ENCODE assay signal across 23 cellular contexts in the genomic region with DNA sequence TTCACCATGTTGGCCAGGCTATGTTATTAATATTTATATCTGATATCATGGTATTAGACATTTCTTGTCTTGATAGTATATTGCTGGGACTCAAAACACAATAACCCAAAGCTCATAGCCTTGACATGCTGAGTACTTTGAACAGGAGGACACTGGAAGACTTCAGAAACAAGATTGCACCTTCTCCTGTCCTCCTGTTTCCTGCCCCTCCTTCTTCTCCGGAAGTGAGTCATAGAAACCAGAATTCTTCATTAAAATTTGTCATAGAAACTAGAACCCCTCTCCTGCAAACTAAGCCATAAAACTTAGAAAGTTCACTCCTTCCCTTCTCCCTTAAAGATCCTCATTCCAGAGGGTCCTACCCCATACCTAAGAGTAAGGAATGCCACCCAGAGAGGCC.
"Had no signal": no experiment of that assay in that cellular context is flagged by ENCODE, and none has a peak within 500 bp of the region (broad histone marks: within the 10 kb centered on the region; RNA-seq: fewer than 3 reads in every experiment).

No MANE protein-coding gene starts in this region.

- H3K36me3 ChIP-seq: adrenal gland, ascending aorta, brain microvascular endothelial cell, right lobe of liver, thyroid gland had no signal

- H3K4me3 ChIP-seq: adrenal gland, ascending aorta, right lobe of liver, skin epidermis, thyroid gland had no signal

- ATAC-seq: activated CD4-positive, alpha-beta T cell treated with anti-CD3 and anti-CD28 coated beads for 36 hours; activated T-cell treated with anti-CD3 and anti-CD28 coated beads, Interleukin-2, amount 50 U/mL, for 4 hours; left cardiac atrium; right lobe of liver; WTC11 had no signal

- H3K27ac ChIP-seq: adrenal gland, ascending aorta, brain microvascular endothelial cell, right lobe of liver, skin epidermis, thyroid gland had no signal

- H3K27me3 ChIP-seq: adrenal gland, ascending aorta, brain microvascular endothelial cell, right lobe of liver, thyroid gland had no signal

- H3K4me1 ChIP-seq: adrenal gland, ascending aorta, right lobe of liver, thyroid gland had no signal

- H3K9me3 ChIP-seq: ascending aorta, right lobe of liver, thyroid gland had no signal

- DNase-seq: activated CD4-positive, alpha-beta T cell treated with anti-CD3 and anti-CD28 coated beads for 36 hours; activated CD4-positive, alpha-beta T cell treated with anti-CD3 and anti-CD28 coated beads, Interleukin-2, amount 50 U/mL, for 4 hours; activated CD8-positive, alpha-beta memory T cell treated with anti-CD3 and anti-CD28 coated beads, Interleukin-2, amount 50 U/mL, for 48 hours; activated naive CD4-positive, alpha-beta T cell; activated T-cell treated with anti-CD3 and anti-CD28 coated beads, Interleukin-2, amount 50 U/mL, for 4 hours; adrenal gland; brain microvascular endothelial cell; caudate nucleus; dermis blood vessel endothelial cell; effector CD8-positive, alpha-beta T cell; erythroblast; foreskin fibroblast; hypothalamus; left cardiac atrium; nephron progenitor cell; nucleus accumbens; right lobe of liver; stimulated activated CD4-positive, alpha-beta T cell treated with anti-CD3 and anti-CD28 coated beads, Interleukin-1b, Interleukin-23, amount 100 ng/mL, for 48 hours; substantia nigra; thyroid gland had no signal
